ENCODE assay signal across 8 cellular contexts in genomic region chr7:108537229-108537628, GRCh38.
"Had no signal": no experiment of that assay in that cellular context is flagged by ENCODE, and none has a peak within 500 bp of the region (broad histone marks: within the 10 kb centered on the region; RNA-seq: fewer than 3 reads in every experiment).

No MANE protein-coding gene starts in this region.

- FAIRE-seq: H54, HepG2 had no signal

- H3K27me3 Mint-ChIP-seq: IgD-negative memory B cell had no signal

- ATAC-seq: HepG2 had no signal

- H3K9me3 Mint-ChIP-seq: IgD-negative memory B cell had no signal

- DNase-seq: GOT3, H9, HCEC 1CT, KG1 had no signal

- H3K4me3 Mint-ChIP-seq: H9, IgD-negative memory B cell had no signal

- H3K27ac Mint-ChIP-seq: H9, IgD-negative memory B cell had no signal

- H3K27ac ChIP-seq: HL-60 had no signal
